25 cellular contexts compared by ENCODE assay signal in the genomic region with DNA sequence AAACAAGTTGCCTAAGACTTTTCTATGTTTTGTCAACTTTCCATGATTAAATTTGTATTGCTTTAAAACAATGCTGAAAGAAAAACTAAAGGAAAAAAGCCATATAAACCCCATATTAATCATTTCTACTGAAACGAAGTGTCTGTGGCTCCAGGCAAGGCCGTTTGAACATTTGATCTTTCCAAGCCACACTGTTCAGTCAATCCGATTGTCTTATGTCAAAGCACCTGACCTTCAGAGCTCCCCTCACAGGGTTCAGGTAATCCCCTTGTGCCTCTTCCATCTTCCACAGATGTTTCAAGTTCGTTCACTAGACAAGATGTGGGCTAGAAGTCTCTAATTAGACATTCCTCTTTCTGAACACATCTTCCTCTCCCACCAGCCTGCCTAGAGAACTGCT.
DNase-seq lines count a peak whose midpoint lies in the region; ATAC-seq and TF ChIP-seq lines count a peak whose summit lies in the region.
"Had no signal": no experiment of that assay in that cellular context is flagged by ENCODE, and none has a peak within 500 bp of the region (broad histone marks: within the 10 kb centered on the region; RNA-seq: fewer than 3 reads in every experiment).

No MANE protein-coding gene starts in this region.

- H3K9ac ChIP-seq in SK-N-SH = no peak overlapping the region
- H3K9ac ChIP-seq: BLaER1 had no signal

- peak; percentile 47 to 63 for ATAC-seq in activated naive CD4-positive, alpha-beta T cell treated with anti-CD3 and anti-CD28 coated beads, Interleukin-2, amount 50 U/mL, for 72 hours
- ATAC-seq in stimulated activated naive CD8-positive, alpha-beta T cell treated with anti-CD3 and anti-CD28 coated beads, Interleukin-15, Interleukin-2, amounts not matched to agents 100 U/mL and 50 U/mL, for 24 hours = peak; percentile 46
- peak; percentile 71 for ATAC-seq in stimulated activated naive CD8-positive, alpha-beta T cell treated with anti-CD3 and anti-CD28 coated beads, Interleukin-15, amount 100 ng/mL, for 72 hours
- ATAC-seq: GM12878 had no signal

- peaks cover 64% of the 10 kb centered on the region for H3K27me3 Mint-ChIP-seq in activated T-cell treated with anti-CD3 and anti-CD28 coated beads, Interleukin-2, amount 50 U/mL, for 24 hours
- H3K27me3 Mint-ChIP-seq in stimulated activated naive CD8-positive, alpha-beta T cell treated with anti-CD3 and anti-CD28 coated beads, Interleukin-15, amount 100 ng/mL, for 72 hours = no peaks in the 10 kb centered on the region
- H3K27me3 Mint-ChIP-seq: CD4-positive, alpha-beta memory T cell; CD4-positive, CD25-positive, alpha-beta regulatory T cell had no signal

- no peak overlapping the region for H3K4me2 ChIP-seq in SK-N-SH
- H3K4me2 ChIP-seq: BLaER1 had no signal

- no peaks in the 10 kb centered on the region for H3F3A ChIP-seq in SK-N-SH (replicated peaks; ENCODE audit: insufficient read depth)

- H3K9me3 ChIP-seq in SK-N-SH = no peaks in the 10 kb centered on the region
- H3K9me3 ChIP-seq: BE2C, BLaER1 had no signal

- H3K79me2 ChIP-seq in SK-N-SH (ENCODE audit: insufficient read depth) = no peaks in the 10 kb centered on the region

- TF ChIP-seq CTCF in SK-N-SH (IDR thresholded peaks at IDR 0.05) = no peak

- no peaks in the 10 kb centered on the region for H4K20me1 ChIP-seq in SK-N-SH (ENCODE audit: insufficient read depth)
- H4K20me1 ChIP-seq: BLaER1 had no signal

- no peaks in the 10 kb centered on the region for H3K9me2 ChIP-seq in SK-N-SH

- peak overlapping the region; percentile 13 for H3K27ac Mint-ChIP-seq in activated T-cell treated with anti-CD3 and anti-CD28 coated beads, Interleukin-2, amount 50 U/mL, for 24 hours
- peak overlapping the region in 1 of 2 donors; percentile 60 for H3K27ac Mint-ChIP-seq in activated naive CD4-positive, alpha-beta T cell treated with anti-CD3 and anti-CD28 coated beads, Interleukin-2, amount 50 U/mL, for 72 hours
- no peak overlapping the region for H3K27ac Mint-ChIP-seq in stimulated activated naive CD8-positive, alpha-beta T cell treated with anti-CD3 and anti-CD28 coated beads, Interleukin-15, amount 100 ng/mL, for 72 hours
- H3K27ac Mint-ChIP-seq: CD14-positive monocyte; CD4-positive, alpha-beta memory T cell; CD4-positive, CD25-positive, alpha-beta regulatory T cell; CD8-positive, alpha-beta memory T cell had no signal

- H2AFZ ChIP-seq in SK-N-SH (ENCODE audit: low read depth) = no peak overlapping the region

- H3K4me3 Mint-ChIP-seq in activated T-cell treated with anti-CD3 and anti-CD28 coated beads, Interleukin-2, amount 50 U/mL, for 24 hours = no peak overlapping the region
- H3K4me3 Mint-ChIP-seq in stimulated activated naive CD8-positive, alpha-beta T cell treated with anti-CD3 and anti-CD28 coated beads, Interleukin-15, amount 100 ng/mL, for 72 hours = no peak overlapping the region
- H3K4me3 Mint-ChIP-seq: CD14-positive monocyte; CD4-positive, alpha-beta memory T cell; CD4-positive, CD25-positive, alpha-beta regulatory T cell; CD8-positive, alpha-beta memory T cell had no signal

- no peaks in the 10 kb centered on the region for H3K36me3 ChIP-seq in SK-N-SH (replicated peaks in 1 of 2; ENCODE audit: control insufficient read depth in 1 of 2, insufficient read depth in 2 of 2, low read length in 1 of 2)
- H3K36me3 ChIP-seq: BE2C, BLaER1 had no signal

- H3K4me1 ChIP-seq in SK-N-SH (ENCODE audit: control insufficient read depth in 1 of 2, insufficient read depth in 2 of 2, low read depth in 1 of 2, low read length in 1 of 2) = no peaks in the 10 kb centered on the region
- H3K4me1 ChIP-seq: BE2C, BLaER1 had no signal

- peaks cover 4% of the 10 kb centered on the region for H3K4me1 Mint-ChIP-seq in activated T-cell treated with anti-CD3 and anti-CD28 coated beads, Interleukin-2, amount 50 U/mL, for 24 hours (ENCODE audit: low read depth)
- H3K4me1 Mint-ChIP-seq in stimulated activated naive CD8-positive, alpha-beta T cell treated with anti-CD3 and anti-CD28 coated beads, Interleukin-15, amount 100 ng/mL, for 72 hours = peaks cover 6% of the 10 kb centered on the region
- H3K4me1 Mint-ChIP-seq: CD14-positive monocyte; CD4-positive, alpha-beta memory T cell; CD4-positive, CD25-positive, alpha-beta regulatory T cell; CD8-positive, alpha-beta memory T cell had no signal

- H3K9me3 Mint-ChIP-seq in activated T-cell treated with anti-CD3 and anti-CD28 coated beads, Interleukin-2, amount 50 U/mL, for 24 hours = no peaks in the 10 kb centered on the region
- no peaks in the 10 kb centered on the region for H3K9me3 Mint-ChIP-seq in activated naive CD4-positive, alpha-beta T cell treated with anti-CD3 and anti-CD28 coated beads, Interleukin-2, amount 50 U/mL, for 72 hours
- no peaks in the 10 kb centered on the region for H3K9me3 Mint-ChIP-seq in stimulated activated naive CD8-positive, alpha-beta T cell treated with anti-CD3 and anti-CD28 coated beads, Interleukin-15, amount 100 ng/mL, for 72 hours
- H3K9me3 Mint-ChIP-seq: CD8-positive, alpha-beta memory T cell had no signal

- DNase-seq in activated T-cell treated with anti-CD3 and anti-CD28 coated beads, Interleukin-2, amount 50 U/mL, for 24 hours = no peak
- DNase-seq in activated T-cell treated with anti-CD3 and anti-CD28 coated beads, Interleukin-2, amount 50 U/mL, for 48 hours = no peak
- no peak for DNase-seq in activated naive CD4-positive, alpha-beta T cell treated with anti-CD3 and anti-CD28 coated beads, Interleukin-2, amount 50 U/mL, for 72 hours (ENCODE audit: low spot score in 2 of 2)
- no peak for DNase-seq in activated naive CD4-positive, alpha-beta T cell (lab: John Stamatoyannopoulos, UW)
- no peak for DNase-seq in stimulated activated naive CD8-positive, alpha-beta T cell treated with anti-CD3 and anti-CD28 coated beads, Interleukin-15, Interleukin-2, amounts not matched to agents 100 U/mL and 50 U/mL, for 24 hours
- no peak for DNase-seq in stimulated activated naive CD8-positive, alpha-beta T cell treated with anti-CD3 and anti-CD28 coated beads, Interleukin-15, amount 100 ng/mL, for 72 hours
- DNase-seq in SK-N-SH = no peak
- DNase-seq: 8988T; ACHN; BE2C; C1 segment of cervical spinal cord; CD4-positive, alpha-beta memory T cell; CD4-positive, CD25-positive, alpha-beta regulatory T cell; CD8-positive, alpha-beta memory T cell; COR-L47; DMS 273 treated with DMSO at 0.1 percent for 48 hours; DMS153; DMS53; DMS79; DND-41; EL; GDM1 had no signal

- H3K4me3 ChIP-seq in SK-N-SH (ENCODE audit: low read depth in 2 of 2, low read length in 1 of 2) = no peak overlapping the region
- H3K4me3 ChIP-seq: BLaER1, GM12878 had no signal

- H3K27ac ChIP-seq in SK-N-SH (ENCODE audit: low read depth in 2 of 2, low read length in 1 of 2) = no peak overlapping the region
- H3K27ac ChIP-seq: BLaER1 had no signal

- WGBS in SK-N-SH (ENCODE audit: low lambda C conversion rate) = 2% methylated on average over 4 of the region's 4 CpGs

- TF ChIP-seq EP300 in SK-N-SH (IDR thresholded peaks at IDR 0.05; ENCODE audit: borderline replicate concordance in 1 of 2, low read depth in 1 of 2, low read length in 1 of 2) = no peak

- H3K27me3 ChIP-seq in SK-N-SH (ENCODE audit: insufficient read depth) = peaks cover 5% of the 10 kb centered on the region; the same call in 1 of the 2 replicates
- H3K27me3 ChIP-seq: BE2C had no signal

- no peak for TF ChIP-seq RAD21 in SK-N-SH (IDR thresholded peaks at IDR 0.05; ENCODE audit: low read length)

- POLR2A ChIA-PET in SK-N-SH (lab: Yijun Ruan, JAX) = no interaction called here

- H3K36me3 Mint-ChIP-seq in activated T-cell treated with anti-CD3 and anti-CD28 coated beads, Interleukin-2, amount 50 U/mL, for 24 hours (ENCODE audit: low read depth) = no peaks in the 10 kb centered on the region
- no peaks in the 10 kb centered on the region for H3K36me3 Mint-ChIP-seq in activated naive CD4-positive, alpha-beta T cell treated with anti-CD3 and anti-CD28 coated beads, Interleukin-2, amount 50 U/mL, for 72 hours
- H3K36me3 Mint-ChIP-seq: CD14-positive monocyte; CD4-positive, alpha-beta memory T cell; CD4-positive, CD25-positive, alpha-beta regulatory T cell; CD8-positive, alpha-beta memory T cell had no signal

- CTCF ChIA-PET in SK-N-SH (lab: Yijun Ruan, JAX) = no interaction called here

TF ChIP-seq in SK-N-SH, 30 proteins besides CTCF, POLR2A, EP300 and RAD21 (continues in another document):
- no peak for TF ChIP-seq POLR2AphosphoS5 (IDR thresholded peaks at IDR 0.05; ENCODE audit: low read depth, low read length)
- no peak for TF ChIP-seq EZH2phosphoT487 (IDR thresholded peaks at IDR 0.05; ENCODE audit: borderline replicate concordance, low read depth)
- TF ChIP-seq, protein P1, sequence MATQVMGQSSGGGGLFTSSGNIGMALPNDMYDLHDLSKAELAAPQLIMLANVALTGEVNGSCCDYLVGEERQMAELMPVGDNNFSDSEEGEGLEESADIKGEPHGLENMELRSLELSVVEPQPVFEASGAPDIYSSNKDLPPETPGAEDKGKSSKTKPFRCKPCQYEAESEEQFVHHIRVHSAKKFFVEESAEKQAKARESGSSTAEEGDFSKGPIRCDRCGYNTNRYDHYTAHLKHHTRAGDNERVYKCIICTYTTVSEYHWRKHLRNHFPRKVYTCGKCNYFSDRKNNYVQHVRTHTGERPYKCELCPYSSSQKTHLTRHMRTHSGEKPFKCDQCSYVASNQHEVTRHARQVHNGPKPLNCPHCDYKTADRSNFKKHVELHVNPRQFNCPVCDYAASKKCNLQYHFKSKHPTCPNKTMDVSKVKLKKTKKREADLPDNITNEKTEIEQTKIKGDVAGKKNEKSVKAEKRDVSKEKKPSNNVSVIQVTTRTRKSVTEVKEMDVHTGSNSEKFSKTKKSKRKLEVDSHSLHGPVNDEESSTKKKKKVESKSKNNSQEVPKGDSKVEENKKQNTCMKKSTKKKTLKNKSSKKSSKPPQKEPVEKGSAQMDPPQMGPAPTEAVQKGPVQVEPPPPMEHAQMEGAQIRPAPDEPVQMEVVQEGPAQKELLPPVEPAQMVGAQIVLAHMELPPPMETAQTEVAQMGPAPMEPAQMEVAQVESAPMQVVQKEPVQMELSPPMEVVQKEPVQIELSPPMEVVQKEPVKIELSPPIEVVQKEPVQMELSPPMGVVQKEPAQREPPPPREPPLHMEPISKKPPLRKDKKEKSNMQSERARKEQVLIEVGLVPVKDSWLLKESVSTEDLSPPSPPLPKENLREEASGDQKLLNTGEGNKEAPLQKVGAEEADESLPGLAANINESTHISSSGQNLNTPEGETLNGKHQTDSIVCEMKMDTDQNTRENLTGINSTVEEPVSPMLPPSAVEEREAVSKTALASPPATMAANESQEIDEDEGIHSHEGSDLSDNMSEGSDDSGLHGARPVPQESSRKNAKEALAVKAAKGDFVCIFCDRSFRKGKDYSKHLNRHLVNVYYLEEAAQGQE (IDR thresholded peaks at IDR 0.05; ENCODE audit: low read depth, low read length) = no peak
